ENCODE assay signal across 17 cellular contexts in the genomic region with DNA sequence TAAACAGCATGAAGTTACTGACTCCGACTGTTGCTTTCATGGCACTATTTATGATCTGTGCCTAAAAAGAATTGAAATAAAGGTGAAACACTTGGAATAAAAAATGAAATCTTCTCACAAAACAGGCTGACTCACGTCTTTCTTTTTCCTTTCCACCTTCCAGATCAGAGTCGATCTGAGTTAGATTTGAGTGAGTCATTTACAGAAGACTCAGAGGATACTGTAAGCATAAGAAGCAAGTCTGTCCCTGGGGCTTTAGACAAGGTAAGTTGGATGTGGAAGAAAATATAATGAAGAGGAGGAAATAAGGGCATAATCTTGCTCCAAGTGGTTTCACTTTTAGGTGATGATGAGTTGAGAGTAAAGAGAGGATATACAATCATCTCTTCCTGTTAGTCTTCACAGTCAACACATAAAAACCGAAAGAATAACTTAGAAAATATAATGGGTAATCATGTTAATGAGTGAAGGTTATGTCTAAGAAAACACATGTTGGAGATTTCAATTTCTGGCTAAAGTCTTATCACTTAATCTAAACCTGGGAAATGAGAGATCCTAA.
A peak's percentile ranks its signal among the peaks of the same experiment; 100 is the strongest.
DNase-seq lines count a peak whose midpoint lies in the region; FAIRE-seq and TF ChIP-seq lines count a peak whose summit lies in the region.
"Had no signal": no experiment of that assay in that cellular context is flagged by ENCODE, and none has a peak within 500 bp of the region (broad histone marks: within the 10 kb centered on the region; RNA-seq: fewer than 3 reads in every experiment).

No MANE protein-coding gene starts in this region.

- no peak for TF ChIP-seq CTCF in colonic mucosa (IDR thresholded peaks at IDR 0.05)

- H3K27me3 ChIP-seq in colonic mucosa: no peaks in the 10 kb centered on the region
- H3K27me3 ChIP-seq: transverse colon had no signal

- no peaks in the 10 kb centered on the region for H3K9me3 ChIP-seq in colonic mucosa
- H3K9me3 ChIP-seq: transverse colon had no signal

- FAIRE-seq in GM12892 (lab: Jason Lieb, UNC): peak; percentile 33

- TF ChIP-seq POLR2A in GM12892 (IDR thresholded peaks at IDR 0.05; ENCODE audit: low read depth, low read length): no peak

- DNase-seq in GM12892 (ENCODE audit: insufficient read length): no peak
- peak; percentile 41 for DNase-seq in LHCN-M2 (ENCODE audit: low read depth)
- DNase-seq in astrocyte of the hippocampus (ENCODE audit: low read depth, low spot score): peak; percentile 29
- peak; percentile 68 for DNase-seq in kidney tubule cell (ENCODE audit: low spot score)
- DNase-seq in retina: no peak
- DNase-seq in colonic mucosa: no peak
- no peak for DNase-seq in SIG-M5 treated with dmso at 0.1 percent for 504 hours (lab: John Stamatoyannopoulos, UW; ENCODE audit: unreplicated experiment)
- DNase-seq in hypothalamus (lab: John Stamatoyannopoulos, UW): no peak
- DNase-seq: activated T-cell treated with anti-CD3 and anti-CD28 coated beads for 4 hours; CD8-positive, alpha-beta T cell; effector CD8-positive, alpha-beta T cell; lower lobe of right lung; NCI-H446 treated with DMSO at 0.1 percent for 48 hours; Right ventricle myocardium superior; stimulated activated CD4-positive, alpha-beta T cell treated with anti-CD3 and anti-CD28 coated beads, Interleukin-15, amount 100 ng/mL, for 24 hours; transverse colon had no signal

- no peak overlapping the region for H3K4me3 ChIP-seq in colonic mucosa
- H3K4me3 ChIP-seq: lower lobe of right lung, transverse colon had no signal

- H3K27ac ChIP-seq in colonic mucosa: no peak overlapping the region
- H3K27ac ChIP-seq: HL-60, lower lobe of right lung, transverse colon had no signal

- H3K36me3 ChIP-seq in colonic mucosa: no peaks in the 10 kb centered on the region
- H3K36me3 ChIP-seq: lower lobe of right lung, transverse colon had no signal

- intact Hi-C loops in colonic mucosa (cut with DNase I): no loop called here

- H3K9ac ChIP-seq in colonic mucosa (ENCODE audit: low read depth in 2 of 2, low read length in 2 of 2): no peak overlapping the region

- H3K4me1 ChIP-seq in colonic mucosa: no peaks in the 10 kb centered on the region
- H3K4me1 ChIP-seq: lower lobe of right lung, transverse colon had no signal

Comparison
In these comparisons a context has a peak if more than half of its experiments do, and no peak if none do; other contexts are left out.
1. DNase-seq: peak in LHCN-M2 (single experiment), astrocyte of the hippocampus (single experiment) and kidney tubule cell (single experiment); none in GM12892 (single experiment), retina (single experiment), colonic mucosa (single experiment), SIG-M5 treated with dmso at 0.1 percent for 504 hours (single experiment) and hypothalamus (0 of 51).